In genomic region chr16:3922241-3922640, GRCh38 we compare ENCODE assay signal across 19 cellular contexts. TPM values are rescaled to one million over a fixed set of nuclear protein-coding genes. Genes with fewer than 3 reads are reported as not detected.
DNase-seq lines count a peak whose midpoint lies in the region; ATAC-seq, FAIRE-seq and TF ChIP-seq lines count a peak whose summit lies in the region.
"Had no signal": no experiment of that assay in that cellular context is flagged by ENCODE, and none has a peak within 500 bp of the region (broad histone marks: within the 10 kb centered on the region; RNA-seq: fewer than 3 reads in every experiment).

No MANE protein-coding gene starts in this region.

- intact Hi-C loops in left ventricle myocardium inferior (cut with micrococcal nuclease), result no loop called here

- FAIRE-seq in urothelium cell line (lab: Jason Lieb, UNC), result peak; percentile 20
- FAIRE-seq: GM19239 had no signal

- no peak overlapping the region for H3K27ac ChIP-seq in RWPE2 (ENCODE audit: poor library complexity, severe bottlenecking)
- no peak overlapping the region for H3K27ac ChIP-seq in neuronal stem cell (replicated peaks; ENCODE audit: low read length)
- H3K27ac ChIP-seq in left ventricle myocardium inferior (replicated peaks), result no peak overlapping the region
- H3K27ac ChIP-seq: BLaER1, SJCRH30 had no signal

- H3K27me3 ChIP-seq in RWPE2 (ENCODE audit: insufficient read depth, poor library complexity, severe bottlenecking), result no peaks in the 10 kb centered on the region
- peaks cover 0 to 4% (median 0%) of the 10 kb centered on the region in 3 experiments for H3K27me3 ChIP-seq in neuronal stem cell (ENCODE audit: control insufficient read depth in 3 of 3, insufficient read depth in 3 of 3, low read depth in 1 of 3, low read length in 3 of 3)
- no peaks in the 10 kb centered on the region for H3K27me3 ChIP-seq in left ventricle myocardium inferior (ENCODE audit: low read depth)
- H3K27me3 ChIP-seq: BLaER1, SJCRH30 had no signal

- no peak overlapping the region for H2AFZ ChIP-seq in neuronal stem cell (ENCODE audit: low read length)

- TF ChIP-seq CTCF in LNCaP clone FGC (IDR thresholded peaks at IDR 0.05; ENCODE audit: control insufficient read depth, extremely low read depth, insufficient read depth) (no peak), RWPE2 (IDR thresholded peaks at IDR 0.05; ENCODE audit: poor library complexity, severe bottlenecking) (no peak), left ventricle myocardium inferior (IDR thresholded peaks at IDR 0.05; ENCODE audit: borderline replicate concordance) (no peak)

- no peak overlapping the region for H2BK15ac ChIP-seq in neuronal stem cell (ENCODE audit: low read length)

- H3K4me3 ChIP-seq in LNCaP clone FGC (ENCODE audit: low read depth, low read length), result no peak overlapping the region
- no peak overlapping the region for H3K4me3 ChIP-seq in RWPE2 (ENCODE audit: severe bottlenecking)
- H3K4me3 ChIP-seq in neuronal stem cell (ENCODE audit: low read length in 2 of 2), result no peak overlapping the region
- no peak overlapping the region for H3K4me3 ChIP-seq in left ventricle myocardium inferior
- H3K4me3 ChIP-seq: BLaER1, SJCRH30 had no signal

- H3K14ac ChIP-seq in neuronal stem cell (ENCODE audit: low read length), result peak overlapping the region; percentile 5

- H2BK12ac ChIP-seq in neuronal stem cell (ENCODE audit: low read length), result peak overlapping the region; percentile 41

- DNase-seq in LNCaP clone FGC (ENCODE audit: low read depth) (peak; percentile 56), RWPE2 (ENCODE audit: low spot score) (peak; percentile 34), neuronal stem cell (ENCODE audit: low spot score) (no peak), urothelium cell line (ENCODE audit: low spot score) (no peak), RPMI8226 (no peak), dedifferentiated amniotic fluid mesenchymal stem cell (ENCODE audit: extremely low spot score) (no peak), left ventricle myocardium inferior (no peak)
- DNase-seq: ACHN; CD4-positive, alpha-beta memory T cell; GF-D8; Karpas-422; NCI-H1417; NCI-H1694 treated with DMSO at 0.1 percent for 48 hours; NCI-H2081 treated with DMSO at 0.1 percent for 48 hours; NCI-H446; NCI-H526 treated with DMSO at 0.1 percent for 48 hours; SJCRH30 had no signal

- H3K9me3 ChIP-seq in RWPE2 (ENCODE audit: severe bottlenecking), result peaks cover 5% of the 10 kb centered on the region
- peaks cover 6 to 10% of the 10 kb centered on the region in 2 donors for H3K9me3 ChIP-seq in neuronal stem cell (replicated peaks in 1 of 2; ENCODE audit: control insufficient read depth in 2 of 2, insufficient read depth in 1 of 2, low read depth in 1 of 2, low read length in 2 of 2)
- H3K9me3 ChIP-seq in left ventricle myocardium inferior (replicated peaks), result peaks cover 22% of the 10 kb centered on the region
- H3K9me3 ChIP-seq: SJCRH30 had no signal

- no peak overlapping the region for H3K4me2 ChIP-seq in neuronal stem cell (ENCODE audit: insufficient read depth, low read length, poor library complexity, severe bottlenecking)
- H3K4me2 ChIP-seq: BLaER1 had no signal

- H3K36me3 ChIP-seq in RWPE2 (ENCODE audit: low read depth) (no peaks in the 10 kb centered on the region), neuronal stem cell (replicated peaks in 1 of 2; ENCODE audit: control insufficient read depth in 2 of 2, insufficient read depth in 2 of 2, low read length in 2 of 2) (no peaks in the 10 kb centered on the region), left ventricle myocardium inferior (no peaks in the 10 kb centered on the region)
- H3K36me3 ChIP-seq: BLaER1, SJCRH30 had no signal

- H3K79me1 ChIP-seq in neuronal stem cell (ENCODE audit: low read depth, low read length), result no peaks in the 10 kb centered on the region

- no peak overlapping the region for H3K9ac ChIP-seq in neuronal stem cell (ENCODE audit: low read depth, low read length, poor library complexity)
- H3K9ac ChIP-seq: BLaER1 had no signal

- no peak overlapping the region for H2BK120ac ChIP-seq in neuronal stem cell (ENCODE audit: low read depth, low read length)

- no peak overlapping the region for H3K4ac ChIP-seq in neuronal stem cell (ENCODE audit: low read length)

- peak overlapping the region; percentile 70 for H3K18ac ChIP-seq in neuronal stem cell (ENCODE audit: low read length)

- H3K4me1 ChIP-seq in RWPE2 (ENCODE audit: insufficient read depth, poor library complexity, severe bottlenecking), result no peaks in the 10 kb centered on the region
- H3K4me1 ChIP-seq in neuronal stem cell (ENCODE audit: control insufficient read depth in 2 of 2, insufficient read depth in 1 of 2, low read depth in 1 of 2, low read length in 2 of 2), result no peaks in the 10 kb centered on the region
- no peaks in the 10 kb centered on the region for H3K4me1 ChIP-seq in left ventricle myocardium inferior
- H3K4me1 ChIP-seq: BLaER1, SJCRH30 had no signal

- peak overlapping the region; percentile 29 for H3K23ac ChIP-seq in neuronal stem cell (ENCODE audit: low read depth, low read length, poor library complexity)

- H2BK5ac ChIP-seq in neuronal stem cell (ENCODE audit: low read length), result no peak overlapping the region

- H2AK5ac ChIP-seq in neuronal stem cell (ENCODE audit: low read depth, low read length), result no peak overlapping the region

- peak; percentile 17; the same call in 1 of the 3 replicates for ATAC-seq in RWPE2 (ENCODE audit: low read depth)

- H4K8ac ChIP-seq in neuronal stem cell (ENCODE audit: low read depth, low read length), result no peak overlapping the region

- H4K91ac ChIP-seq in neuronal stem cell (ENCODE audit: low read depth, low read length, poor library complexity), result no peak overlapping the region

- WGBS in neuronal stem cell (ENCODE audit: extremely low coverage in 2 of 2, insufficient read length in 2 of 2, insufficient replicate concordance in 1 of 2), 2 donors, result no CpG with 5 or more reads among the region's 13 CpGs

RNA-seq across cellular contexts. Expression of gene CREBBP, which starts 41.7 kb away (rescaled TPM):
- 22.7 TPM for polyA plus RNA-seq in neuronal stem cell (2013, experiment 1 of 2)
- 24.7 TPM for polyA plus RNA-seq in neuronal stem cell (2013, experiment 2 of 2)
- 33.5 TPM for total RNA-seq in left ventricle myocardium inferior

Comparison
In these comparisons a context has a peak if more than half of its experiments do, and no peak if none do; other contexts are left out.
1. DNase-seq: peak in LNCaP clone FGC (single experiment) and RWPE2 (single experiment); none in neuronal stem cell (single experiment), urothelium cell line (single experiment), RPMI8226 (single experiment), dedifferentiated amniotic fluid mesenchymal stem cell (single experiment) and left ventricle myocardium inferior (single experiment).